In the genomic region with DNA sequence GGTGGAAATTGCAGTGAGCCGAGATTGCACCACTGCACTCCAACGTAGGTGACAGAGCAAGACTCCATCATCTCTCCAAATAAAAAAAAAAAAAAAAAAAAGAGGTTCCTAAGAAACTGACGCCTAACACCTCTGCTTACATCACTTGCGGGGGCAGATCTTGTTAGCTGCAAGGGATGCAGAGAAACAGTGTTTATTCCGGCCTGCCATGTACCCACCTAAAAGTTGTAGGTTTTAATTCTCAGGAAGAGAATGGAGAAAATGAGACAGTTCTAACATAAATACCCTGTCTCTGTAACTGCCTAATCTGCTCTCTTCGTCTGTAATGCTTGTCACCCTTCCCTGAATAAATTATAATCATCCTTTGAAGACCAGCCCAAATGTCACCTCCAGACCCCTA, we compare ENCODE assay signal across 17 cellular contexts. TPM values are rescaled to one million over a fixed set of nuclear protein-coding genes. Genes with fewer than 3 reads are reported as not detected.
DNase-seq lines count a peak whose midpoint lies in the region; ATAC-seq, FAIRE-seq and TF ChIP-seq lines count a peak whose summit lies in the region.
"Had no signal": no experiment of that assay in that cellular context is flagged by ENCODE, and none has a peak within 500 bp of the region (broad histone marks: within the 10 kb centered on the region; RNA-seq: fewer than 3 reads in every experiment).

No MANE protein-coding gene starts in this region.

- no peak overlapping the region for H3K9ac ChIP-seq in endodermal cell (ENCODE audit: extremely low read depth, low read length, poor library complexity, severe bottlenecking)
- H3K9ac ChIP-seq: BLaER1 treated with 17β-estradiol and CSF1 and Interleukin-3, amounts not matched to agents 10 nM and 100 nM had no signal

- no peak overlapping the region for H3K4me3 Mint-ChIP-seq in CD8-positive, alpha-beta T cell
- no peak overlapping the region for H3K4me3 Mint-ChIP-seq in endodermal cell
- H3K4me3 Mint-ChIP-seq in glutamatergic neuron (ENCODE audit: unreplicated experiment), result no peak overlapping the region
- H3K4me3 Mint-ChIP-seq: B cell; CD8-positive, alpha-beta memory T cell had no signal

- no peak for FAIRE-seq in D721Med (lab: Jason Lieb, UNC)
- FAIRE-seq: G401.6, GM12891, GM19239, H1 had no signal

- H3K36me3 ChIP-seq in CD8-positive, alpha-beta T cell (ENCODE audit: insufficient read depth, low read length), result peaks cover 3% of the 10 kb centered on the region
- H3K36me3 ChIP-seq in endodermal cell (ENCODE audit: control insufficient read depth, insufficient read depth, low read length), result peaks cover 17% of the 10 kb centered on the region

- WGBS in endodermal cell (ENCODE audit: insufficient coverage in 1 of 2, insufficient read length in 1 of 2), 2 experiments, result 92 to 100% methylated on average over 3 to 6 of the region's 6 CpGs

- DNase-seq in CD8-positive, alpha-beta T cell, result no peak
- DNase-seq in RWPE1 (ENCODE audit: low spot score) (no peak), endodermal cell (no peak), glutamatergic neuron (no peak), superior temporal gyrus (ENCODE audit: extremely low spot score) (no peak), NCI-H2227 (lab: John Stamatoyannopoulos, UW; ENCODE audit: unreplicated experiment) (no peak), D721Med (ENCODE audit: insufficient read length, low spot score) (no peak)
- DNase-seq: COR-L47, H9 had no signal

- H3K4me3 ChIP-seq in CD8-positive, alpha-beta T cell (ENCODE audit: low read depth, low read length), result no peak overlapping the region
- H3K4me3 ChIP-seq in endodermal cell (ENCODE audit: low read length), result no peak overlapping the region
- H3K4me3 ChIP-seq: BLaER1 treated with 17β-estradiol and CSF1 and Interleukin-3, amounts not matched to agents 10 nM and 100 nM had no signal

- H3K27me3 Mint-ChIP-seq in CD8-positive, alpha-beta T cell (ENCODE audit: low read depth), result no peaks in the 10 kb centered on the region
- no peaks in the 10 kb centered on the region for H3K27me3 Mint-ChIP-seq in endodermal cell (ENCODE audit: insufficient read depth)
- H3K27me3 Mint-ChIP-seq in glutamatergic neuron (ENCODE audit: unreplicated experiment), result peaks cover 3% of the 10 kb centered on the region
- H3K27me3 Mint-ChIP-seq: B cell; CD8-positive, alpha-beta memory T cell had no signal

- no peak for ATAC-seq in CD8-positive, alpha-beta T cell
- ATAC-seq in HG02623 (IDR thresholded peaks at IDR 0.05; ENCODE audit: unreplicated experiment), result no peak

- H3K4me1 Mint-ChIP-seq in CD8-positive, alpha-beta T cell (ENCODE audit: low read depth), result no peaks in the 10 kb centered on the region
- no peaks in the 10 kb centered on the region for H3K4me1 Mint-ChIP-seq in endodermal cell
- no peaks in the 10 kb centered on the region for H3K4me1 Mint-ChIP-seq in glutamatergic neuron (ENCODE audit: low read depth, unreplicated experiment)
- H3K4me1 Mint-ChIP-seq: B cell; CD8-positive, alpha-beta memory T cell had no signal

- POLR2A ChIA-PET in CD8-positive, alpha-beta T cell (lab: Charles Lee), result no interaction called here
- POLR2A ChIA-PET in RWPE1 (lab: Yijun Ruan, JAX; ENCODE audit: low non-redundant PET), result no interaction called here

- no peaks in the 10 kb centered on the region for H3K9me3 ChIP-seq in CD8-positive, alpha-beta T cell (ENCODE audit: low read length)
- no peaks in the 10 kb centered on the region for H3K9me3 ChIP-seq in endodermal cell (ENCODE audit: control insufficient read depth, low read length)

- TF ChIP-seq CTCF in CD8-positive, alpha-beta T cell (IDR thresholded peaks at IDR 0.05), result no peak
- TF ChIP-seq CTCF in RWPE1 (conservative IDR thresholded peaks at IDR 0.05; ENCODE audit: low read depth) (no peak), endodermal cell (conservative IDR thresholded peaks at IDR 0.05) (no peak), glutamatergic neuron (IDR thresholded peaks at IDR 0.05; ENCODE audit: partially characterized antibody, unreplicated experiment) (no peak), D721Med (IDR thresholded peaks at IDR 0.05; ENCODE audit: insufficient read depth, missing control alignments) (no peak)

- peak overlapping the region; percentile 9 for H3K27ac Mint-ChIP-seq in CD8-positive, alpha-beta T cell
- peak overlapping the region; percentile 45 for H3K27ac Mint-ChIP-seq in endodermal cell
- peak overlapping the region; percentile 2 for H3K27ac Mint-ChIP-seq in glutamatergic neuron (ENCODE audit: unreplicated experiment)
- H3K27ac Mint-ChIP-seq: B cell had no signal

- peaks cover 27% of the 10 kb centered on the region for H3K36me3 Mint-ChIP-seq in CD8-positive, alpha-beta T cell
- peaks cover 42% of the 10 kb centered on the region for H3K36me3 Mint-ChIP-seq in endodermal cell (ENCODE audit: low read depth)
- peaks cover 5% of the 10 kb centered on the region for H3K36me3 Mint-ChIP-seq in glutamatergic neuron (ENCODE audit: unreplicated experiment)

- no peaks in the 10 kb centered on the region for H3K4me1 ChIP-seq in CD8-positive, alpha-beta T cell (ENCODE audit: insufficient read depth, low read length)
- H3K4me1 ChIP-seq in endodermal cell (ENCODE audit: control insufficient read depth, insufficient read depth, low read length), result no peaks in the 10 kb centered on the region

- H3K27me3 ChIP-seq in CD8-positive, alpha-beta T cell (ENCODE audit: insufficient read depth, low read length), result no peaks in the 10 kb centered on the region
- H3K27me3 ChIP-seq in endodermal cell (ENCODE audit: control insufficient read depth, insufficient read depth, low read length, poor library complexity, severe bottlenecking), result no peaks in the 10 kb centered on the region
- H3K27me3 ChIP-seq: BLaER1 treated with 17β-estradiol and CSF1 and Interleukin-3, amounts not matched to agents 10 nM and 100 nM had no signal

- no peak overlapping the region for H3K27ac ChIP-seq in CD8-positive, alpha-beta T cell (ENCODE audit: low read depth, low read length)
- H3K27ac ChIP-seq in RWPE1, result peak overlapping the region; percentile 59; the same call in 1 of the 2 replicates
- no peak overlapping the region for H3K27ac ChIP-seq in endodermal cell (ENCODE audit: low read depth, low read length)
- H3K27ac ChIP-seq: BLaER1 treated with 17β-estradiol and CSF1 and Interleukin-3, amounts not matched to agents 10 nM and 100 nM had no signal

- CTCF ChIA-PET in CD8-positive, alpha-beta T cell (lab: Charles Lee), result interaction anchor here (1.0 kb wide), 1 partner anchor 309 kb away, joined by 3 read pairs; no protein-coding TSS in a partner anchor
- CTCF ChIA-PET in RWPE1 (lab: Yijun Ruan, JAX), result interaction anchor here (0.7 to 0.8 kb wide), 2 partner anchors 12 to 416 kb away, joined by 3 to 4 read pairs; no protein-coding TSS in a partner anchor

- peaks cover 4% of the 10 kb centered on the region for H3K9me3 Mint-ChIP-seq in CD8-positive, alpha-beta T cell
- H3K9me3 Mint-ChIP-seq in endodermal cell, result peaks cover 5% of the 10 kb centered on the region
- H3K9me3 Mint-ChIP-seq in glutamatergic neuron (ENCODE audit: unreplicated experiment), result peaks cover 3% of the 10 kb centered on the region
- H3K9me3 Mint-ChIP-seq: CD8-positive, alpha-beta memory T cell had no signal

- intact Hi-C loops in CD8-positive, alpha-beta T cell (cut with DNase I, micrococcal nuclease), result no loop called here

RNA-seq across cellular contexts. Expression of a gene that starts 9.0 kb away (rescaled TPM):
- total RNA-seq in CD8-positive, alpha-beta T cell, result 10 to 100 TPM; 83.6 to 92.2 TPM
- total RNA-seq in endodermal cell (100 to 1,000 TPM in 1 of 2 donors, 10 to 100 TPM in 1; 89.1 to 107 TPM), glutamatergic neuron (ENCODE audit: unreplicated experiment) (69.0 TPM)
- polyA plus RNA-seq in endodermal cell (2013, experiment 1 of 2), result 101 TPM
- 85.0 TPM for polyA plus RNA-seq in endodermal cell (2013, experiment 2 of 2)

RNA-seq across cellular contexts. Expression of a gene that starts 40.0 kb away (rescaled TPM):
- 1 to 10 TPM; 5.5 to 8.0 TPM for total RNA-seq in CD8-positive, alpha-beta T cell
- total RNA-seq in endodermal cell, result 10 to 100 TPM; 33.3 to 38.2 TPM
- polyA plus RNA-seq in endodermal cell (2013, experiment 1 of 2), result 35.9 TPM
- polyA plus RNA-seq in endodermal cell (2013, experiment 2 of 2), result 30.3 TPM
- total RNA-seq in glutamatergic neuron (ENCODE audit: unreplicated experiment), result 21.4 TPM

RNA-seq across cellular contexts. Expression of a gene that starts 45.6 kb away (rescaled TPM):
- total RNA-seq in CD8-positive, alpha-beta T cell, result under 1 TPM in 1 of 2 experiments, not detected in 1; 0.25 TPM
- 10 to 100 TPM; 49.8 to 73.1 TPM for total RNA-seq in endodermal cell
- 39.5 TPM for polyA plus RNA-seq in endodermal cell (2013, experiment 1 of 2)
- polyA plus RNA-seq in endodermal cell (2013, experiment 2 of 2), result 36.6 TPM
- 92.5 TPM for total RNA-seq in glutamatergic neuron (ENCODE audit: unreplicated experiment)

Comparison
In these comparisons a context has a peak if more than half of its experiments do, and no peak if none do; other contexts are left out.
1. RNA of a gene that starts 45.6 kb away (total RNA-seq): 92.5 TPM in glutamatergic neuron (single experiment) and 49.8 to 73.1 TPM in endodermal cell; 0.25 TPM in CD8-positive, alpha-beta T cell; every median in the first group is over 10 times any median in the second.
2. Peak in every context shown above with its lines, with median percentiles within 50 percentile points of each other: H3K27ac Mint-ChIP-seq.